Comparison of ENCODE assay signal across 16 cellular contexts in genomic region chr12:55934773-55935172, GRCh38. TPM values are rescaled to one million over a fixed set of nuclear protein-coding genes. Genes with fewer than 3 reads are reported as not detected.
DNase-seq lines count a peak whose midpoint lies in the region; ATAC-seq and TF ChIP-seq lines count a peak whose summit lies in the region.
"Had no signal": no experiment of that assay in that cellular context is flagged by ENCODE, and none has a peak within 500 bp of the region (broad histone marks: within the 10 kb centered on the region; RNA-seq: fewer than 3 reads in every experiment).

No MANE protein-coding gene starts in this region.

- no peaks in the 10 kb centered on the region for H3K27me3 Mint-ChIP-seq in activated naive CD4-positive, alpha-beta T cell treated with anti-CD3 and anti-CD28 coated beads, Interleukin-2, amount 50 U/mL, for 24 hours
- H3K27me3 Mint-ChIP-seq in dendritic cell treated with granulocyte-macrophage colony-stimulating factor and Interleukin-4, amounts not matched to agents 40 ng/mL and 50 ng/mL, for 4 days = no peaks in the 10 kb centered on the region
- H3K27me3 Mint-ChIP-seq in stimulated activated naive CD8-positive, alpha-beta T cell treated with anti-CD3 and anti-CD28 coated beads, Interleukin-15, amount 100 ng/mL, for 72 hours = no peaks in the 10 kb centered on the region

- no peak for ATAC-seq in stimulated activated naive CD8-positive, alpha-beta T cell treated with anti-CD3 and anti-CD28 coated beads, Interleukin-15, amount 100 ng/mL, for 72 hours
- ATAC-seq in HG03025 (IDR thresholded peaks at IDR 0.05; ENCODE audit: low FRiP score, unreplicated experiment) (no peak), GM18502 (IDR thresholded peaks at IDR 0.05; ENCODE audit: poor library complexity, unreplicated experiment) (no peak)
- ATAC-seq: HepG2, pancreas had no signal

- H3K4me1 ChIP-seq in A673 (ENCODE audit: insufficient read depth, low read length, poor library complexity, severe bottlenecking) = peaks cover 26% of the 10 kb centered on the region

- BruUV-seq in A673 (replicated peaks; lab: Mats Ljungman, UMichigan) = no TSS peak

- intact Hi-C loops in dendritic cell treated with granulocyte-macrophage colony-stimulating factor and Interleukin-4, amounts not matched to agents 40 ng/mL and 50 ng/mL, for 4 days (cut with micrococcal nuclease) = no loop called here
- intact Hi-C loops in A673 (cut with micrococcal nuclease; ENCODE audit: unreplicated experiment) = no loop called here

- H3K9me3 ChIP-seq in A673 (ENCODE audit: low read depth, low read length, poor library complexity, severe bottlenecking) = no peaks in the 10 kb centered on the region
- H3K9me3 ChIP-seq: pancreas had no signal

- peak overlapping the region; percentile 99 for H3K4me3 Mint-ChIP-seq in activated naive CD4-positive, alpha-beta T cell treated with anti-CD3 and anti-CD28 coated beads, Interleukin-2, amount 50 U/mL, for 24 hours
- no peak overlapping the region for H3K4me3 Mint-ChIP-seq in dendritic cell treated with granulocyte-macrophage colony-stimulating factor and Interleukin-4, amounts not matched to agents 40 ng/mL and 50 ng/mL, for 4 days
- peak overlapping the region; percentile 91 to 92 for H3K4me3 Mint-ChIP-seq in stimulated activated naive CD8-positive, alpha-beta T cell treated with anti-CD3 and anti-CD28 coated beads, Interleukin-15, amount 100 ng/mL, for 72 hours
- H3K4me3 Mint-ChIP-seq: H9 had no signal

- peaks cover 81% of the 10 kb centered on the region for H3K4me1 Mint-ChIP-seq in activated naive CD4-positive, alpha-beta T cell treated with anti-CD3 and anti-CD28 coated beads, Interleukin-2, amount 50 U/mL, for 24 hours
- H3K4me1 Mint-ChIP-seq in dendritic cell treated with granulocyte-macrophage colony-stimulating factor and Interleukin-4, amounts not matched to agents 40 ng/mL and 50 ng/mL, for 4 days (ENCODE audit: low read depth) = peaks cover 53% of the 10 kb centered on the region
- peaks cover 71% of the 10 kb centered on the region for H3K4me1 Mint-ChIP-seq in stimulated activated naive CD8-positive, alpha-beta T cell treated with anti-CD3 and anti-CD28 coated beads, Interleukin-15, amount 100 ng/mL, for 72 hours

- POLR2A ChIA-PET in RWPE1 (lab: Yijun Ruan, JAX; ENCODE audit: low non-redundant PET) = no interaction called here
- POLR2A ChIA-PET in A673 (lab: Charles Lee; ENCODE audit: low non-redundant PET) = no interaction called here

- H3K9me3 Mint-ChIP-seq in activated naive CD4-positive, alpha-beta T cell treated with anti-CD3 and anti-CD28 coated beads, Interleukin-2, amount 50 U/mL, for 24 hours = no peaks in the 10 kb centered on the region
- H3K9me3 Mint-ChIP-seq in dendritic cell treated with granulocyte-macrophage colony-stimulating factor and Interleukin-4, amounts not matched to agents 40 ng/mL and 50 ng/mL, for 4 days = no peaks in the 10 kb centered on the region
- no peaks in the 10 kb centered on the region for H3K9me3 Mint-ChIP-seq in stimulated activated naive CD8-positive, alpha-beta T cell treated with anti-CD3 and anti-CD28 coated beads, Interleukin-15, amount 100 ng/mL, for 72 hours
- H3K9me3 Mint-ChIP-seq: H9 had no signal

- H3K36me3 ChIP-seq in A673 (ENCODE audit: insufficient read depth, low read length, poor library complexity, severe bottlenecking) = no peaks in the 10 kb centered on the region
- H3K36me3 ChIP-seq: pancreas had no signal

- peak overlapping the region; percentile 86 for H3K27ac Mint-ChIP-seq in activated naive CD4-positive, alpha-beta T cell treated with anti-CD3 and anti-CD28 coated beads, Interleukin-2, amount 50 U/mL, for 24 hours
- peak overlapping the region; percentile 38 for H3K27ac Mint-ChIP-seq in dendritic cell treated with granulocyte-macrophage colony-stimulating factor and Interleukin-4, amounts not matched to agents 40 ng/mL and 50 ng/mL, for 4 days
- peak overlapping the region; percentile 2 to 23 for H3K27ac Mint-ChIP-seq in stimulated activated naive CD8-positive, alpha-beta T cell treated with anti-CD3 and anti-CD28 coated beads, Interleukin-15, amount 100 ng/mL, for 72 hours
- H3K27ac Mint-ChIP-seq: H9 had no signal

- H3K27ac ChIP-seq in RWPE1 (peak overlapping the region; percentile 79), A673 (ENCODE audit: low read depth, low read length, poor library complexity, severe bottlenecking) (no peak overlapping the region)
- H3K27ac ChIP-seq: pancreas had no signal

- H3K27me3 ChIP-seq in A673 (replicated peaks; ENCODE audit: insufficient read depth, low read depth, low read length, poor library complexity) = no peaks in the 10 kb centered on the region
- H3K27me3 ChIP-seq: pancreas had no signal

- CTCF ChIA-PET in RWPE1 (lab: Yijun Ruan, JAX) (interaction anchor here (0.6 kb wide), 1 partner anchor 8 kb away, joined by 3 read pairs; no protein-coding TSS in a partner anchor), A673 (lab: Charles Lee) (no interaction called here)

- no peak for TF ChIP-seq CTCF in RWPE1 (conservative IDR thresholded peaks at IDR 0.05; ENCODE audit: low read depth)
- TF ChIP-seq CTCF in A673 (conservative IDR thresholded peaks at IDR 0.05; ENCODE audit: low read depth, low read length) = no peak

- H3K36me3 Mint-ChIP-seq in activated naive CD4-positive, alpha-beta T cell treated with anti-CD3 and anti-CD28 coated beads, Interleukin-2, amount 50 U/mL, for 24 hours = peaks cover 12% of the 10 kb centered on the region
- H3K36me3 Mint-ChIP-seq in dendritic cell treated with granulocyte-macrophage colony-stimulating factor and Interleukin-4, amounts not matched to agents 40 ng/mL and 50 ng/mL, for 4 days (ENCODE audit: low read depth) = peaks cover 50% of the 10 kb centered on the region

- DNase-seq in activated naive CD4-positive, alpha-beta T cell (lab: John Stamatoyannopoulos, UW) = no peak
- no peak for DNase-seq in RWPE1 (ENCODE audit: low spot score)
- no peak for DNase-seq in stimulated activated naive CD8-positive, alpha-beta T cell treated with anti-CD3 and anti-CD28 coated beads, Interleukin-15, amount 100 ng/mL, for 72 hours
- DNase-seq in A673 (ENCODE audit: low spot score) = no peak
- DNase-seq: DMS79 treated with DMSO at 0.1 percent for 48 hours; effector CD4-positive, alpha-beta T cell; foreskin fibroblast; H9; MV-4-11; NCI-H2171; pancreas had no signal

- H3K4me3 ChIP-seq in A673 (ENCODE audit: low read depth, low read length, poor library complexity, severe bottlenecking) = no peak overlapping the region
- H3K4me3 ChIP-seq: pancreas had no signal

RNA-seq across cellular contexts. Expression of gene DGKA, which starts 3.8 kb away (rescaled TPM):
- total RNA-seq in A673 (2021) = 10.1 and 13.7 TPM in 2 replicates

RNA-seq across cellular contexts. Expression of gene PYM1, which starts 7.1 kb away (rescaled TPM):
- total RNA-seq in A673 (2021) = 23.8 and 24.6 TPM in 2 replicates

RNA-seq across cellular contexts. Expression of gene PMEL, which starts 31.1 kb away (rescaled TPM):
- 1.2 and 2.0 TPM in 2 replicates for total RNA-seq in A673 (2021)

RNA-seq across cellular contexts. Expression of gene CDK2, which starts 31.9 kb away (rescaled TPM):
- 103 and 113 TPM in 2 replicates for total RNA-seq in A673 (2021)

RNA-seq across cellular contexts. Expression of gene RAB5B, which starts 39.1 kb away (rescaled TPM):
- total RNA-seq in A673 (2021) = 73.9 and 78.1 TPM in 2 replicates

Comparison
In these comparisons a context has a peak if more than half of its experiments do, and no peak if none do; other contexts are left out.
1. H3K27ac Mint-ChIP-seq: peak in every context shown above with its lines; median percentile 86 in activated naive CD4-positive, alpha-beta T cell treated with anti-CD3 and anti-CD28 coated beads, Interleukin-2, amount 50 U/mL, for 24 hours; 38 in dendritic cell treated with granulocyte-macrophage colony-stimulating factor and Interleukin-4, amounts not matched to agents 40 ng/mL and 50 ng/mL, for 4 days; 12 in stimulated activated naive CD8-positive, alpha-beta T cell treated with anti-CD3 and anti-CD28 coated beads, Interleukin-15, amount 100 ng/mL, for 72 hours.